Comparison of ENCODE assay signal across 1 cellular context in the genomic region with DNA sequence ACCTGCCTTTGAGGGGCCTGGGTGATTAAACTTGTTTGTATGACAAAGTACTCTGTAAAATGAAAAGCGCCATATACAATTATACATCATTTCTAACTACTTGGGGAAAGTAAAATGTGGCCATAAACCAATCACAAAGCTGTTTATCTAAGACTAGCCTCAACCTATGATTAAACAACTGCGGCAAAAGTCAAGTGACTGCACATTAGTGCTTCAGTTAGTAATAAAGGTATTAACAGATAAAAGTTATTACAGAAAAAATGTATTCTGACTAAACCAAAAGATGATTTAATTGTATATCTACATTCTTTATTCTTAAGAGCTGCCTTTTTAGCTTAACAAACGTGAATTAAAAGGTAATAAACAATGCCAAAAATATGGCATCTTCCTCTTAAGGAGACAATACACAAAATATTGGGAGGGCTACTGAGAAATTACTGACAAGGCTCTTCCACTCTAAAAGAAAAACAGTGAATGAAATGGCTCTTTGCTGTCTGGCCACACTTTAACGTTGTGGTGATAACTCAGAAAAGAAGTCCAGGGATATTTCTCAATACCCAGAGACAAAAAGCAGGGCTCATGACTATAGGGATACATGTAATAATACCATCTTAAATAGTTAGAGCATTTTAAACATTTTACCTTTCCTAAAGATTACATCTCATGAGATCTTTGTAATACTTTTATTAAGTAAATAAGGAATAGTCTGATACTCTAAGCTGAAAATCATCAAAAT.
TF ChIP-seq lines count a peak whose summit lies in the region.

No MANE protein-coding gene starts in this region.

TF ChIP-seq in HEK293, 187 proteins besides CTCF, POLR2A, EP300 and RAD21 (continued from another document and continues in another):
- TF ChIP-seq, protein P1, sequence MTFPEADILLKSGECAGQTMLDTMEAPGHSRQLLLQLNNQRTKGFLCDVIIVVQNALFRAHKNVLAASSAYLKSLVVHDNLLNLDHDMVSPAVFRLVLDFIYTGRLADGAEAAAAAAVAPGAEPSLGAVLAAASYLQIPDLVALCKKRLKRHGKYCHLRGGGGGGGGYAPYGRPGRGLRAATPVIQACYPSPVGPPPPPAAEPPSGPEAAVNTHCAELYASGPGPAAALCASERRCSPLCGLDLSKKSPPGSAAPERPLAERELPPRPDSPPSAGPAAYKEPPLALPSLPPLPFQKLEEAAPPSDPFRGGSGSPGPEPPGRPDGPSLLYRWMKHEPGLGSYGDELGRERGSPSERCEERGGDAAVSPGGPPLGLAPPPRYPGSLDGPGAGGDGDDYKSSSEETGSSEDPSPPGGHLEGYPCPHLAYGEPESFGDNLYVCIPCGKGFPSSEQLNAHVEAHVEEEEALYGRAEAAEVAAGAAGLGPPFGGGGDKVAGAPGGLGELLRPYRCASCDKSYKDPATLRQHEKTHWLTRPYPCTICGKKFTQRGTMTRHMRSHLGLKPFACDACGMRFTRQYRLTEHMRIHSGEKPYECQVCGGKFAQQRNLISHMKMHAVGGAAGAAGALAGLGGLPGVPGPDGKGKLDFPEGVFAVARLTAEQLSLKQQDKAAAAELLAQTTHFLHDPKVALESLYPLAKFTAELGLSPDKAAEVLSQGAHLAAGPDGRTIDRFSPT (tag by site-specific recombination; IDR thresholded peaks at IDR 0.05) = no peak
- TF ChIP-seq ZNF707 (tag by site-specific recombination; IDR thresholded peaks at IDR 0.05) (no peak), ZNF837 (tag by site-specific recombination; IDR thresholded peaks at IDR 0.05) (no peak), ZNF501 (tag by site-specific recombination; IDR thresholded peaks at IDR 0.05) (no peak), ZNF629 (tag by site-specific recombination; IDR thresholded peaks at IDR 0.05) (no peak), ZNF24 (tag by site-specific recombination; IDR thresholded peaks at IDR 0.05) (no peak), ZNF777 (tag by site-specific recombination; IDR thresholded peaks at IDR 0.05; ENCODE audit: borderline replicate concordance) (no peak), ZBTB1 (tag by site-specific recombination; IDR thresholded peaks at IDR 0.05) (no peak), ZNF341 (tag by site-specific recombination; IDR thresholded peaks at IDR 0.05; ENCODE audit: low read depth) (no peak), TCF7L2 (IDR thresholded peaks at IDR 0.05; ENCODE audit: borderline replicate concordance, low read depth, low read length) (peak; percentile 63; the same call in 1 of the 2 replicates), ZBTB7A (tag by site-specific recombination; IDR thresholded peaks at IDR 0.05; ENCODE audit: low read depth) (no peak), ZNF202 (tag by site-specific recombination; IDR thresholded peaks at IDR 0.05; ENCODE audit: borderline replicate concordance) (no peak), ZNF174 (tag by site-specific recombination; IDR thresholded peaks at IDR 0.05) (no peak), YY2 (tag by site-specific recombination; IDR thresholded peaks at IDR 0.05) (no peak), ZNF548 (tag by site-specific recombination; IDR thresholded peaks at IDR 0.05) (no peak), RBAK (tag by site-specific recombination; IDR thresholded peaks at IDR 0.05) (no peak), ZFHX2 (tag by site-specific recombination; conservative IDR thresholded peaks at IDR 0.05) (no peak), KLF10 (tag by site-specific recombination; IDR thresholded peaks at IDR 0.05) (0 out of 2 replicates have a peak, but pooled peaks have one; percentile 13), ZNF132 (tag by site-specific recombination; IDR thresholded peaks at IDR 0.05; ENCODE audit: borderline replicate concordance) (no peak), ZNF549 (tag by site-specific recombination; IDR thresholded peaks at IDR 0.05) (no peak), ZNF571 (tag by site-specific recombination; IDR thresholded peaks at IDR 0.05) (no peak), ZNF366 (tag by site-specific recombination; conservative IDR thresholded peaks at IDR 0.05) (no peak), ZNF354C (tag by site-specific recombination; IDR thresholded peaks at IDR 0.05; ENCODE audit: borderline replicate concordance, low read depth) (no peak), ZNF292 (tag by site-specific recombination; IDR thresholded peaks at IDR 0.05; ENCODE audit: borderline replicate concordance, low read depth) (no peak), ZNF274 (IDR thresholded peaks at IDR 0.05; ENCODE audit: low read length) (no peak), ZNF274 (tag by site-specific recombination; IDR thresholded peaks at IDR 0.05; ENCODE audit: borderline replicate concordance) (no peak), SP7 (tag by site-specific recombination; IDR thresholded peaks at IDR 0.05) (peak; percentile 97), ZNF473 (tag by site-specific recombination; IDR thresholded peaks at IDR 0.05) (no peak), ZNF792 (tag by site-specific recombination; IDR thresholded peaks at IDR 0.05) (no peak), ZBTB17 (tag by site-specific recombination; IDR thresholded peaks at IDR 0.05) (no peak), ZNF830 (tag by site-specific recombination; IDR thresholded peaks at IDR 0.05; ENCODE audit: low read depth) (no peak), ZBTB20 (tag by site-specific recombination; IDR thresholded peaks at IDR 0.05) (no peak), ZNF843 (tag by site-specific recombination; IDR thresholded peaks at IDR 0.05) (peak; percentile 68; the same call in 1 of the 2 replicates), ZFP41 (tag by site-specific recombination; IDR thresholded peaks at IDR 0.05; ENCODE audit: borderline replicate concordance) (no peak), ZNF416 (tag by site-specific recombination; IDR thresholded peaks at IDR 0.05) (no peak), SP2 (tag by site-specific recombination; IDR thresholded peaks at IDR 0.05) (no peak), ZNF670 (tag by site-specific recombination; IDR thresholded peaks at IDR 0.05; ENCODE audit: low read depth) (no peak), FEZF1 (tag by site-specific recombination; IDR thresholded peaks at IDR 0.05) (peak; percentile 51), ZNF169 (tag by site-specific recombination; IDR thresholded peaks at IDR 0.05) (no peak)
- TF ChIP-seq, protein P2, sequence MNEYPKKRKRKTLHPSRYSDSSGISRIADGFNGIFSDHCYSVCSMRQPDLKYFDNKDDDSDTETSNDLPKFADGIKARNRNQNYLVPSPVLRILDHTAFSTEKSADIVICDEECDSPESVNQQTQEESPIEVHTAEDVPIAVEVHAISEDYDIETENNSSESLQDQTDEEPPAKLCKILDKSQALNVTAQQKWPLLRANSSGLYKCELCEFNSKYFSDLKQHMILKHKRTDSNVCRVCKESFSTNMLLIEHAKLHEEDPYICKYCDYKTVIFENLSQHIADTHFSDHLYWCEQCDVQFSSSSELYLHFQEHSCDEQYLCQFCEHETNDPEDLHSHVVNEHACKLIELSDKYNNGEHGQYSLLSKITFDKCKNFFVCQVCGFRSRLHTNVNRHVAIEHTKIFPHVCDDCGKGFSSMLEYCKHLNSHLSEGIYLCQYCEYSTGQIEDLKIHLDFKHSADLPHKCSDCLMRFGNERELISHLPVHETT (tag by site-specific recombination; IDR thresholded peaks at IDR 0.05) = no peak
- TF ChIP-seq, protein P3, sequence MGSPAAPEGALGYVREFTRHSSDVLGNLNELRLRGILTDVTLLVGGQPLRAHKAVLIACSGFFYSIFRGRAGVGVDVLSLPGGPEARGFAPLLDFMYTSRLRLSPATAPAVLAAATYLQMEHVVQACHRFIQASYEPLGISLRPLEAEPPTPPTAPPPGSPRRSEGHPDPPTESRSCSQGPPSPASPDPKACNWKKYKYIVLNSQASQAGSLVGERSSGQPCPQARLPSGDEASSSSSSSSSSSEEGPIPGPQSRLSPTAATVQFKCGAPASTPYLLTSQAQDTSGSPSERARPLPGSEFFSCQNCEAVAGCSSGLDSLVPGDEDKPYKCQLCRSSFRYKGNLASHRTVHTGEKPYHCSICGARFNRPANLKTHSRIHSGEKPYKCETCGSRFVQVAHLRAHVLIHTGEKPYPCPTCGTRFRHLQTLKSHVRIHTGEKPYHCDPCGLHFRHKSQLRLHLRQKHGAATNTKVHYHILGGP (tag by site-specific recombination; IDR thresholded peaks at IDR 0.05) = no peak
- TF ChIP-seq, protein P4, sequence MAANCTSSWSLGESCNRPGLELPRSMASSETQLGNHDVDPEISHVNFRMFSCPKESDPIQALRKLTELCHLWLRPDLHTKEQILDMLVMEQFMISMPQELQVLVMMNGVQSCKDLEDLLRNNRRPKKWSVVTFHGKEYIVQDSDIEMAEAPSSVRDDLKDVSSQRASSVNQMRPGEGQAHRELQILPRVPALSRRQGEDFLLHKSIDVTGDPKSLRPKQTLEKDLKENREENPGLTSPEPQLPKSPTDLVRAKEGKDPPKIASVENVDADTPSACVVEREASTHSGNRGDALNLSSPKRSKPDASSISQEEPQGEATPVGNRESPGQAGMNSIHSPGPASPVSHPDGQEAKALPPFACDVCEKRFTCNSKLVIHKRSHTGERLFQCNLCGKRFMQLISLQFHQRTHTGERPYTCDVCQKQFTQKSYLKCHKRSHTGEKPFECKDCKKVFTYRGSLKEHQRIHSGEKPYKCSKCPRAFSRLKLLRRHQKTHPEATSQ (tag by site-specific recombination; IDR thresholded peaks at IDR 0.05) = no peak
- TF ChIP-seq, protein P5, sequence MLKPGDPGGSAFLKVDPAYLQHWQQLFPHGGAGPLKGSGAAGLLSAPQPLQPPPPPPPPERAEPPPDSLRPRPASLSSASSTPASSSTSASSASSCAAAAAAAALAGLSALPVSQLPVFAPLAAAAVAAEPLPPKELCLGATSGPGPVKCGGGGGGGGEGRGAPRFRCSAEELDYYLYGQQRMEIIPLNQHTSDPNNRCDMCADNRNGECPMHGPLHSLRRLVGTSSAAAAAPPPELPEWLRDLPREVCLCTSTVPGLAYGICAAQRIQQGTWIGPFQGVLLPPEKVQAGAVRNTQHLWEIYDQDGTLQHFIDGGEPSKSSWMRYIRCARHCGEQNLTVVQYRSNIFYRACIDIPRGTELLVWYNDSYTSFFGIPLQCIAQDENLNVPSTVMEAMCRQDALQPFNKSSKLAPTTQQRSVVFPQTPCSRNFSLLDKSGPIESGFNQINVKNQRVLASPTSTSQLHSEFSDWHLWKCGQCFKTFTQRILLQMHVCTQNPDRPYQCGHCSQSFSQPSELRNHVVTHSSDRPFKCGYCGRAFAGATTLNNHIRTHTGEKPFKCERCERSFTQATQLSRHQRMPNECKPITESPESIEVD (tag by site-specific recombination; IDR thresholded peaks at IDR 0.05) = peak; percentile 96
- TF ChIP-seq, protein P6, sequence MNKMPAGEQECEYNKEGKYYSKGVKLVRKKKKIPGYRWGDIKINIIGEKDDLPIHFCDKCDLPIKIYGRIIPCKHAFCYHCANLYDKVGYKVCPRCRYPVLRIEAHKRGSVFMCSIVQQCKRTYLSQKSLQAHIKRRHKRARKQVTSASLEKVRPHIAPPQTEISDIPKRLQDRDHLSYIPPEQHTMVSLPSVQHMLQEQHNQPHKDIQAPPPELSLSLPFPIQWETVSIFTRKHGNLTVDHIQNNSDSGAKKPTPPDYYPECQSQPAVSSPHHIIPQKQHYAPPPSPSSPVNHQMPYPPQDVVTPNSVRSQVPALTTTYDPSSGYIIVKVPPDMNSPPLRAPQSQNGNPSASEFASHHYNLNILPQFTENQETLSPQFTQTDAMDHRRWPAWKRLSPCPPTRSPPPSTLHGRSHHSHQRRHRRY (tag by site-specific recombination; IDR thresholded peaks at IDR 0.05) = no peak
- TF ChIP-seq, protein P7, sequence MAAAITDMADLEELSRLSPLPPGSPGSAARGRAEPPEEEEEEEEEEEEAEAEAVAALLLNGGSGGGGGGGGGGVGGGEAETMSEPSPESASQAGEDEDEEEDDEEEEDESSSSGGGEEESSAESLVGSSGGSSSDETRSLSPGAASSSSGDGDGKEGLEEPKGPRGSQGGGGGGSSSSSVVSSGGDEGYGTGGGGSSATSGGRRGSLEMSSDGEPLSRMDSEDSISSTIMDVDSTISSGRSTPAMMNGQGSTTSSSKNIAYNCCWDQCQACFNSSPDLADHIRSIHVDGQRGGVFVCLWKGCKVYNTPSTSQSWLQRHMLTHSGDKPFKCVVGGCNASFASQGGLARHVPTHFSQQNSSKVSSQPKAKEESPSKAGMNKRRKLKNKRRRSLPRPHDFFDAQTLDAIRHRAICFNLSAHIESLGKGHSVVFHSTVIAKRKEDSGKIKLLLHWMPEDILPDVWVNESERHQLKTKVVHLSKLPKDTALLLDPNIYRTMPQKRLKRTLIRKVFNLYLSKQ (tag by site-specific recombination; IDR thresholded peaks at IDR 0.05; ENCODE audit: borderline replicate concordance) = no peak
- TF ChIP-seq, protein P8, sequence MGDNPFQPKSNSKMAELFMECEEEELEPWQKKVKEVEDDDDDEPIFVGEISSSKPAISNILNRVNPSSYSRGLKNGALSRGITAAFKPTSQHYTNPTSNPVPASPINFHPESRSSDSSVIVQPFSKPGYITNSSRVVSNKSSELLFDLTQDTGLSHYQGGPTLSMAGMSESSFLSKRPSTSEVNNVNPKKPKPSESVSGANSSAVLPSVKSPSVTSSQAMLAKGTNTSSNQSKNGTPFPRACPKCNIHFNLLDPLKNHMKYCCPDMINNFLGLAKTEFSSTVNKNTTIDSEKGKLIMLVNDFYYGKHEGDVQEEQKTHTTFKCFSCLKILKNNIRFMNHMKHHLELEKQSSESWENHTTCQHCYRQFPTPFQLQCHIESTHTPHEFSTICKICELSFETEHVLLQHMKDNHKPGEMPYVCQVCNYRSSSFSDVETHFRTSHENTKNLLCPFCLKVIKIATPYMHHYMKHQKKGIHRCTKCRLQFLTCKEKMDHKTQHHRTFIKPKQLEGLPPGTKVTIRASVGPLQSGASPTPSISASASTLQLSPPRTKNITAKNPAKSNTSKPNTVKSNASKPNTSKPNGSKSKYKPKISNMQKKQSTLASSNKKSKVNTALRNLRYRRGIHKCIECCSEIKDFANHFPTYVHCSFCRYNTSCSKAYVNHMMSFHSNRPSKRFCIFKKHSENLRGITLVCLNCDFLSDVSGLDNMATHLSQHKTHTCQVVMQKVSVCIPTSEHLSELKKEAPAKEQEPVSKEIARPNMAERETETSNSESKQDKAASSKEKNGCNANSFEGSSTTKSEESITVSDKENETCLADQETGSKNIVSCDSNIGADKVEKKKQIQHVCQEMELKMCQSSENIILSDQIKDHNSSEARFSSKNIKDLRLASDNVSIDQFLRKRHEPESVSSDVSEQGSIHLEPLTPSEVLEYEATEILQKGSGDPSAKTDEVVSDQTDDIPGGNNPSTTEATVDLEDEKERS (tag by site-specific recombination; IDR thresholded peaks at IDR 0.05) = no peak
- TF ChIP-seq, protein P9, sequence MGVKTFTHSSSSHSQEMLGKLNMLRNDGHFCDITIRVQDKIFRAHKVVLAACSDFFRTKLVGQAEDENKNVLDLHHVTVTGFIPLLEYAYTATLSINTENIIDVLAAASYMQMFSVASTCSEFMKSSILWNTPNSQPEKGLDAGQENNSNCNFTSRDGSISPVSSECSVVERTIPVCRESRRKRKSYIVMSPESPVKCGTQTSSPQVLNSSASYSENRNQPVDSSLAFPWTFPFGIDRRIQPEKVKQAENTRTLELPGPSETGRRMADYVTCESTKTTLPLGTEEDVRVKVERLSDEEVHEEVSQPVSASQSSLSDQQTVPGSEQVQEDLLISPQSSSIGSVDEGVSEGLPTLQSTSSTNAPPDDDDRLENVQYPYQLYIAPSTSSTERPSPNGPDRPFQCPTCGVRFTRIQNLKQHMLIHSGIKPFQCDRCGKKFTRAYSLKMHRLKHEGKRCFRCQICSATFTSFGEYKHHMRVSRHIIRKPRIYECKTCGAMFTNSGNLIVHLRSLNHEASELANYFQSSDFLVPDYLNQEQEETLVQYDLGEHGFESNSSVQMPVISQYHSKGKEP (tag by site-specific recombination; IDR thresholded peaks at IDR 0.05) = no peak
